ENCODE assay signal across 28 cellular contexts in the genomic region with DNA sequence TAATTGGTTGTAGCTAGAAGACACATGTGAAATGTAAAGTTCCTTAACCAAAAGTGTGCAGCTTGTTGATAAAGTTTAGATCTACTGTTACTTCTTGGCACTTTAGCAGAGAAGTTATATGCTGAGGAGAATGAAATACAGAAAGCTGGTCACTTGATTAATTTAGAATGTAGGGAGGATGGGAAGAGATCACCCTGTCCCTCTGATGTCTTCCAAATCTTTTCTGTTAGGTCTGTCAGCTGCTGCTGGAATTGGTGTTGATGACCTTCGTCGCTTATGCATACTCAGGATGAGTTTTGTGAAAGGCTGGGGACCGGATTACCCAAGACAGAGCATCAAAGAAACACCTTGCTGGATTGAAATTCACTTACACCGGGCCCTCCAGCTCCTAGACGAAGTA.
"Had no signal": no experiment of that assay in that cellular context is flagged by ENCODE, and none has a peak within 500 bp of the region (broad histone marks: within the 10 kb centered on the region; RNA-seq: fewer than 3 reads in every experiment).

No MANE protein-coding gene starts in this region.

- H3K9me3 ChIP-seq: ovary, right lobe of liver, sigmoid colon, stomach, thoracic aorta, thyroid gland, tibial nerve, upper lobe of left lung, vagina had no signal

- H3K9me3 Mint-ChIP-seq: natural killer cell; nephron; neural progenitor cell; stimulated activated effector memory CD8-positive, alpha-beta T cell treated with anti-CD3 and anti-CD28 coated beads, Interleukin-12 subunit alpha, Interleukin-12 subunit beta, amount 100 ng/mL, for 72 hours; stimulated activated naive B cell treated with anti-CD40 and anti-IgM and Interleukin-4, amounts not matched to agents 10 μg/mL and 1 μg/mL and 100 μg/mL, for 72 hours; stimulated activated naive CD8-positive, alpha-beta T cell treated with anti-CD3 and anti-CD28 coated beads, Interleukin-15, Interleukin-2, amounts not matched to agents 100 ng/mL and 50 ng/mL, for 24 hours had no signal

- H3K4me1 ChIP-seq: neural progenitor cell, right lobe of liver had no signal

- H3K27me3 ChIP-seq: neural progenitor cell, ovary, right lobe of liver, sigmoid colon, stomach, thyroid gland, tibial nerve, upper lobe of left lung, vagina had no signal

- H3K4me3 Mint-ChIP-seq: natural killer cell; nephron; neural progenitor cell; stimulated activated effector memory CD8-positive, alpha-beta T cell treated with anti-CD3 and anti-CD28 coated beads, Interleukin-12 subunit alpha, Interleukin-12 subunit beta, amount 100 ng/mL, for 72 hours; stimulated activated naive B cell treated with anti-CD40 and anti-IgM and Interleukin-4, amounts not matched to agents 10 μg/mL and 1 μg/mL and 100 μg/mL, for 72 hours; stimulated activated naive CD8-positive, alpha-beta T cell treated with anti-CD3 and anti-CD28 coated beads, Interleukin-15, Interleukin-2, amounts not matched to agents 100 ng/mL and 50 ng/mL, for 24 hours had no signal

- H3K36me3 ChIP-seq: ovary had no signal

- H3K27me3 Mint-ChIP-seq: progenitor cell of endocrine pancreas; stimulated activated naive B cell treated with anti-CD40 and anti-IgM and Interleukin-4, amounts not matched to agents 10 μg/mL and 1 μg/mL and 100 μg/mL, for 72 hours; stimulated activated naive CD8-positive, alpha-beta T cell treated with anti-CD3 and anti-CD28 coated beads, Interleukin-15, Interleukin-2, amounts not matched to agents 100 ng/mL and 50 ng/mL, for 24 hours had no signal

- H3K4me1 Mint-ChIP-seq: neural progenitor cell had no signal

- H3K27ac ChIP-seq: neural progenitor cell, ovary, parathyroid adenoma, right lobe of liver, sigmoid colon, stomach, thoracic aorta, thyroid gland, tibial nerve, upper lobe of left lung, vagina had no signal

- H3K4me3 ChIP-seq: neural progenitor cell, ovary, right lobe of liver, sigmoid colon, stomach, thoracic aorta, thyroid gland, tibial nerve, upper lobe of left lung, vagina had no signal

- H3K27ac Mint-ChIP-seq: natural killer cell; nephron; neural progenitor cell; progenitor cell of endocrine pancreas; stimulated activated effector memory CD8-positive, alpha-beta T cell treated with anti-CD3 and anti-CD28 coated beads, Interleukin-12 subunit alpha, Interleukin-12 subunit beta, amount 100 ng/mL, for 72 hours; stimulated activated naive B cell treated with anti-CD40 and anti-IgM and Interleukin-4, amounts not matched to agents 10 μg/mL and 1 μg/mL and 100 μg/mL, for 72 hours; stimulated activated naive CD8-positive, alpha-beta T cell treated with anti-CD3 and anti-CD28 coated beads, Interleukin-15, Interleukin-2, amounts not matched to agents 100 ng/mL and 50 ng/mL, for 24 hours had no signal

- DNase-seq: natural killer cell; occipital lobe; ovary; posterior cingulate gyrus; retina; right cardiac atrium; right lobe of liver; sigmoid colon; small intestine; stimulated activated CD4-positive, alpha-beta T cell treated with anti-CD3 and anti-CD28 coated beads, Interleukin-15, amount 100 ng/mL, for 24 hours; stimulated activated CD4-positive, alpha-beta T cell treated with anti-CD3 and anti-CD28 coated beads, Interleukin-2, amount 100 ng/mL, for 24 hours; stimulated activated CD4-positive, alpha-beta T cell treated with anti-CD3 and anti-CD28 coated beads, Interleukin-2, amount 100 ng/mL, for 48 hours; stimulated activated CD4-positive, alpha-beta T cell treated with anti-CD3 and anti-CD28 coated beads, Interleukin-4, amount 100 ng/mL, for 24 hours; stimulated activated naive B cell treated with anti-CD40 and anti-IgM and Interleukin-4, amounts not matched to agents 10 μg/mL and 1 μg/mL and 100 μg/mL, for 72 hours; stimulated activated naive CD4-positive, alpha-beta T cell treated with Interleukin-2 at 50 U/mL for 16 hours; stomach; thyroid gland; trophoblast cell; upper lobe of left lung had no signal

- ATAC-seq: natural killer cell; right lobe of liver; stimulated activated effector memory CD8-positive, alpha-beta T cell treated with anti-CD3 and anti-CD28 coated beads, Interleukin-12 subunit alpha, Interleukin-12 subunit beta, amount 100 ng/mL, for 72 hours had no signal
